Comparison of ENCODE assay signal across 1 cellular context in the genomic region with DNA sequence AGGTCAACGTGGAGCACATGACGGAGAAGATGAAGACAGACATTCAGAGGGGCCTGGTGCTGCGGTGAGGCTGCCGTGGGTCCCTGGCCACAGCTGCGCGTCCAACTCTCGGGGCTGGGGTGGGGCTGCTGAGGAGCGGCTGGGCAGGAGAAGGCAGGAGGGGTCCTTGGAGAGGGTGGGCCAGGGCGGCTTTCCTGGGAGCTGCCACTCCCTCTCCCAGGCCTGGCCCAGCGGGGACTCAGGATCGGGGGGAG.
TF ChIP-seq lines count a peak whose summit lies in the region.

No MANE protein-coding gene starts in this region.

TF ChIP-seq in HepG2, 621 proteins besides CTCF, POLR2A, EP300 and RAD21:
- TF ChIP-seq RBFOX2 (IDR thresholded peaks at IDR 0.05; ENCODE audit: low read depth, low read length) (0 out of 2 replicates have a peak, but pooled peaks have one; percentile 9), SATB2 (CRISPR knock-in tag; IDR thresholded peaks at IDR 0.05) (no peak), KDM5A (IDR thresholded peaks at IDR 0.05; ENCODE audit: borderline replicate concordance, low read length) (no peak)
- TF ChIP-seq, protein P1, sequence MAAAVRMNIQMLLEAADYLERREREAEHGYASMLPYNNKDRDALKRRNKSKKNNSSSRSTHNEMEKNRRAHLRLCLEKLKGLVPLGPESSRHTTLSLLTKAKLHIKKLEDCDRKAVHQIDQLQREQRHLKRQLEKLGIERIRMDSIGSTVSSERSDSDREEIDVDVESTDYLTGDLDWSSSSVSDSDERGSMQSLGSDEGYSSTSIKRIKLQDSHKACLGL (CRISPR knock-in tag; IDR thresholded peaks at IDR 0.05): no peak
- TF ChIP-seq, protein P2, sequence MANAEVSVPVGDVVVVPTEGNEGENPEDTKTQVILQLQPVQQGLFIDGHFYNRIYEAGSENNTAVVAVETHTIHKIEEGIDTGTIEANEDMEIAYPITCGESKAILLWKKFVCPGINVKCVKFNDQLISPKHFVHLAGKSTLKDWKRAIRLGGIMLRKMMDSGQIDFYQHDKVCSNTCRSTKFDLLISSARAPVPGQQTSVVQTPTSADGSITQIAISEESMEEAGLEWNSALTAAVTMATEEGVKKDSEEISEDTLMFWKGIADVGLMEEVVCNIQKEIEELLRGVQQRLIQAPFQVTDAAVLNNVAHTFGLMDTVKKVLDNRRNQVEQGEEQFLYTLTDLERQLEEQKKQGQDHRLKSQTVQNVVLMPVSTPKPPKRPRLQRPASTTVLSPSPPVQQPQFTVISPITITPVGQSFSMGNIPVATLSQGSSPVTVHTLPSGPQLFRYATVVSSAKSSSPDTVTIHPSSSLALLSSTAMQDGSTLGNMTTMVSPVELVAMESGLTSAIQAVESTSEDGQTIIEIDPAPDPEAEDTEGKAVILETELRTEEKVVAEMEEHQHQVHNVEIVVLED (CRISPR knock-in tag; IDR thresholded peaks at IDR 0.05; ENCODE audit: borderline replicate concordance): no peak
